In the genomic region with DNA sequence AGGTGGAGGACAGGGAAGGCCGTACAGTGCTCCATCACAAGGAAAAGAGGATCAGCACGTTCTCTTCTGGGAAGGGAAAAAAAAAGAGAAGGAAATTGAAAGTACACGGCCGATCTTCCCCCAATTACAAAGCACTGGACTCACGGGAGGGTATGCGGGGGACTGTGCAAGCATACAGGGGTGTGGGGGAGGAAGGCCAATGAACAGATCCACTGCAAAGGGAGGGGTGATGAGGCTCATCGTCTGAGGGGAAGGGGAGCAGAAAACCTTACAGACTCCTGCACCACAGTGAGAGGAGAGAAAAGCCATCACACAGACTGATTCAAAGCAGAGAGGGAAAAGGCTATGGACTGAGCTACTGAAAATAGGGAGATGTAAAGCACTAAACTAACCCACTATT, we compare ENCODE assay signal across 10 cellular contexts. TPM values are rescaled to one million over a fixed set of nuclear protein-coding genes. Genes with fewer than 3 reads are reported as not detected.
DNase-seq lines count a peak whose midpoint lies in the region; ATAC-seq, FAIRE-seq and TF ChIP-seq lines count a peak whose summit lies in the region.
"Had no signal": no experiment of that assay in that cellular context is flagged by ENCODE, and none has a peak within 500 bp of the region (broad histone marks: within the 10 kb centered on the region; RNA-seq: fewer than 3 reads in every experiment).

No MANE protein-coding gene starts in this region.

- intact Hi-C loops in activated naive CD4-positive, alpha-beta T cell treated with anti-CD3 and anti-CD28 coated beads for 36 hours (cut with micrococcal nuclease): no loop called here
- intact Hi-C loops in HepG2 (cut with micrococcal nuclease; ENCODE audit: unreplicated experiment): no loop called here

- CTCF ChIA-PET in activated naive CD4-positive, alpha-beta T cell treated with anti-CD3 and anti-CD28 coated beads for 36 hours (lab: Charles Lee): interaction anchor here (0.6 kb wide), 1 partner anchor 1520 kb away, joined by 6 read pairs; no protein-coding TSS in a partner anchor
- CTCF ChIA-PET in HepG2 (lab: Yijun Ruan, JAX; ENCODE audit: low intra/inter-chr PET ratio, low total read pairs): no interaction called here

- peaks cover 0 to 5% of the 10 kb centered on the region in 2 experiments; a peak in 3 of 5 replicates for H3K36me3 ChIP-seq in HepG2 (replicated peaks in 1 of 2; ENCODE audit: control insufficient read depth in 1 of 2, insufficient read depth in 2 of 2, low read length in 2 of 2)
- peaks cover 0 to 8% (median 0%) of the 10 kb centered on the region in 3 donors for H3K36me3 ChIP-seq in tibial nerve

- H3K27ac Mint-ChIP-seq in activated naive CD4-positive, alpha-beta T cell treated with anti-CD3 and anti-CD28 coated beads for 36 hours: peak overlapping the region; percentile 87
- H3K27ac Mint-ChIP-seq in activated naive CD8-positive, alpha-beta T cell treated with anti-CD3 and anti-CD28 coated beads, Interleukin-2, amount 50 U/mL, for 24 hours: peak overlapping the region; percentile 86

- FAIRE-seq in HepG2 (lab: Jason Lieb, UNC): no peak

- DNase-seq in activated naive CD4-positive, alpha-beta T cell treated with anti-CD3 and anti-CD28 coated beads for 36 hours: no peak
- DNase-seq in activated naive CD4-positive, alpha-beta T cell treated with Interleukin-2 at 50 U/mL for 16 hours: no peak
- no peak for DNase-seq in activated naive CD8-positive, alpha-beta T cell treated with anti-CD3 and anti-CD28 coated beads, Interleukin-2, amount 50 U/mL, for 24 hours
- DNase-seq in HepG2 (ENCODE audit: low spot score): no peak
- no peak for DNase-seq in tibial nerve (ENCODE audit: low spot score in 2 of 2)
- DNase-seq in SHP77 (lab: John Stamatoyannopoulos, UW): no peak
- no peak for DNase-seq in SW 1271 (lab: John Stamatoyannopoulos, UW)
- DNase-seq in NCI-H748 treated with DMSO at 0.1 percent for 48 hours (lab: John Stamatoyannopoulos, UW): no peak
- DNase-seq: DMS153, kidney glomerular epithelial cell had no signal

- BruUV-seq in HepG2 (replicated peaks; lab: Mats Ljungman, UMichigan): no TSS peak

- peak overlapping the region; percentile 29; the same call in 1 of the 2 replicates for H3K9ac ChIP-seq in HepG2 (ENCODE audit: insufficient read depth, low read depth, low read length)

- ATAC-seq in activated naive CD8-positive, alpha-beta T cell treated with anti-CD3 and anti-CD28 coated beads, Interleukin-2, amount 50 U/mL, for 24 hours: no peak
- no peak for ATAC-seq in HepG2

- WGBS in HepG2 (ENCODE audit: low lambda C conversion rate): 66% methylated on average over 7 of the region's 7 CpGs
- WGBS in tibial nerve, 2 donors: 9 to 45% methylated on average over 7 of the region's 7 CpGs

- TF ChIP-seq POLR2A in HepG2 (IDR thresholded peaks at IDR 0.05; ENCODE audit: insufficient read depth in 1 of 2, low read depth in 2 of 2, low read length in 2 of 2) (no peak), tibial nerve (IDR thresholded peaks at IDR 0.05) (no peak)

- no peak for TF ChIP-seq EP300 in HepG2 (IDR thresholded peaks at IDR 0.05; ENCODE audit: low read depth in 2 of 2, low read length in 2 of 2)
- TF ChIP-seq EP300 in HepG2 (CRISPR knock-in tag; IDR thresholded peaks at IDR 0.05; ENCODE audit: borderline replicate concordance): no peak
- no peak for TF ChIP-seq EP300 in tibial nerve (IDR thresholded peaks at IDR 0.05)

- peaks cover 36% of the 10 kb centered on the region for H3K36me3 Mint-ChIP-seq in activated naive CD4-positive, alpha-beta T cell treated with anti-CD3 and anti-CD28 coated beads for 36 hours (ENCODE audit: low read depth)
- H3K36me3 Mint-ChIP-seq in activated naive CD8-positive, alpha-beta T cell treated with anti-CD3 and anti-CD28 coated beads, Interleukin-2, amount 50 U/mL, for 24 hours (ENCODE audit: low read depth): peaks cover 41% of the 10 kb centered on the region

- no peak overlapping the region for H2AFZ ChIP-seq in HepG2 (ENCODE audit: low read length)

- TF ChIP-seq CTCF in HepG2 (CRISPR knock-in tag; IDR thresholded peaks at IDR 0.05) (no peak), tibial nerve (IDR thresholded peaks at IDR 0.05) (no peak)

- H4K20me1 ChIP-seq in HepG2 (ENCODE audit: insufficient read depth, low read length): no peaks in the 10 kb centered on the region

- peaks cover 2% of the 10 kb centered on the region for H3K79me2 ChIP-seq in HepG2 (ENCODE audit: insufficient read depth, low read length)

- no peak overlapping the region for H3K27ac ChIP-seq in HepG2 (ENCODE audit: extremely low read length, insufficient read depth, low read length)
- H3K27ac ChIP-seq in tibial nerve: peak overlapping the region in 3 of 4 donors; percentile 83 to 95 (median 88)

- H3K4me2 ChIP-seq in HepG2 (ENCODE audit: low read depth, low read length): peak overlapping the region; percentile 58

- H3K9me3 ChIP-seq in HepG2 (ENCODE audit: low read length) (no peaks in the 10 kb centered on the region), tibial nerve (no peaks in the 10 kb centered on the region)

- in situ Hi-C loops in HepG2 (cut with HindIII; ENCODE audit: extremely low pct_ligation_motif_present, low pct_unique_long_range_greater_than_20kb): no loop called here

- H3K27me3 Mint-ChIP-seq in activated naive CD4-positive, alpha-beta T cell treated with anti-CD3 and anti-CD28 coated beads for 36 hours (ENCODE audit: low read depth): no peaks in the 10 kb centered on the region
- no peaks in the 10 kb centered on the region for H3K27me3 Mint-ChIP-seq in activated naive CD8-positive, alpha-beta T cell treated with anti-CD3 and anti-CD28 coated beads, Interleukin-2, amount 50 U/mL, for 24 hours

- peak overlapping the region; percentile 88 for H3K4me3 Mint-ChIP-seq in activated naive CD4-positive, alpha-beta T cell treated with anti-CD3 and anti-CD28 coated beads for 36 hours
- H3K4me3 Mint-ChIP-seq in activated naive CD8-positive, alpha-beta T cell treated with anti-CD3 and anti-CD28 coated beads, Interleukin-2, amount 50 U/mL, for 24 hours: peak overlapping the region; percentile 91

- H3K27me3 ChIP-seq in HepG2 (ENCODE audit: control insufficient read depth in 1 of 2, insufficient read depth in 2 of 2, low read length in 2 of 2) (no peaks in the 10 kb centered on the region), tibial nerve (no peaks in the 10 kb centered on the region)

- no peak for TF ChIP-seq RAD21 in HepG2 (CRISPR knock-in tag; IDR thresholded peaks at IDR 0.05)

- H3K9me3 Mint-ChIP-seq in activated naive CD4-positive, alpha-beta T cell treated with anti-CD3 and anti-CD28 coated beads for 36 hours: no peaks in the 10 kb centered on the region
- H3K9me3 Mint-ChIP-seq in activated naive CD8-positive, alpha-beta T cell treated with anti-CD3 and anti-CD28 coated beads, Interleukin-2, amount 50 U/mL, for 24 hours: no peaks in the 10 kb centered on the region

- H3K4me1 ChIP-seq in HepG2 (ENCODE audit: insufficient read depth, low read length): no peaks in the 10 kb centered on the region
- peaks cover 0 to 27% (median 4%) of the 10 kb centered on the region in 4 donors for H3K4me1 ChIP-seq in tibial nerve

- peak overlapping the region in 2 of 3 experiments; percentile 28 to 57; a peak in 4 of 6 replicates for H3K4me3 ChIP-seq in HepG2 (replicated peaks in 1 of 3; ENCODE audit: insufficient read depth in 1 of 3, low read depth in 2 of 3, low read length in 3 of 3)
- peak overlapping the region in 3 of 4 donors; percentile 68 to 86 (median 80) for H3K4me3 ChIP-seq in tibial nerve

- POLR2A ChIA-PET in HepG2 (lab: Yijun Ruan, JAX): no interaction called here

- peaks cover 41% of the 10 kb centered on the region for H3K4me1 Mint-ChIP-seq in activated naive CD4-positive, alpha-beta T cell treated with anti-CD3 and anti-CD28 coated beads for 36 hours (ENCODE audit: low read depth)
- peaks cover 59% of the 10 kb centered on the region for H3K4me1 Mint-ChIP-seq in activated naive CD8-positive, alpha-beta T cell treated with anti-CD3 and anti-CD28 coated beads, Interleukin-2, amount 50 U/mL, for 24 hours

RNA-seq across cellular contexts. Expression of gene ELK1, which starts 1.1 kb away (rescaled TPM):
- total RNA-seq in activated naive CD4-positive, alpha-beta T cell treated with anti-CD3 and anti-CD28 coated beads for 36 hours: 10 to 100 TPM; 58.1 to 58.8 TPM
- total RNA-seq in HepG2 (2016; rRNA removed; fragmentation: Illumina TruSeq; extraction: Trizol): 6.9 and 7.2 TPM in 2 replicates
- 7.6 and 7.8 TPM in 2 replicates for total RNA-seq in HepG2 (2016; cell fraction: cytosol; rRNA removed; fragmentation: Illumina TruSeq; extraction: Trizol; ENCODE audit: low read depth)
- 5.4 and 7.3 TPM in 2 replicates for total RNA-seq in HepG2 (2016; cell fraction: insoluble cytoplasmic fraction; rRNA removed; fragmentation: Illumina TruSeq; extraction: Trizol)
- 21.8 and 23.5 TPM in 2 replicates for total RNA-seq in HepG2 (2016; cell fraction: membrane; rRNA removed; fragmentation: Illumina TruSeq; extraction: Trizol)
- total RNA-seq in HepG2 (2016; cell fraction: nucleus; rRNA removed; fragmentation: Illumina TruSeq; extraction: Trizol): 3.7 and 4.0 TPM in 2 replicates
- polyA plus RNA-seq in HepG2 (2011; rRNA removed): 4.3 and 4.8 TPM in 2 replicates
- polyA plus RNA-seq in HepG2 (2011; cell fraction: cytosol; rRNA removed): 3.7 and 4.7 TPM in 2 replicates
- polyA plus RNA-seq in HepG2 (2011; cell fraction: nucleus; rRNA removed): 10.4 and 13.0 TPM in 2 replicates
- 4.7 and 5.0 TPM in 2 replicates for polyA plus RNA-seq in HepG2 (2012)
- 14.9 and 16.4 TPM in 2 replicates for polyA plus RNA-seq in HepG2 (2016; cell fraction: cytosol; fragmentation: Illumina TruSeq; extraction: Trizol; ENCODE audit: low read depth)
- 7.4 and 10.5 TPM in 2 replicates for polyA plus RNA-seq in HepG2 (2016; cell fraction: insoluble cytoplasmic fraction; fragmentation: Illumina TruSeq; extraction: Trizol; ENCODE audit: low read depth)
- polyA plus RNA-seq in HepG2 (2016; cell fraction: membrane; fragmentation: Illumina TruSeq; extraction: Trizol; ENCODE audit: low read depth): 27.8 and 31.6 TPM in 2 replicates
- polyA plus RNA-seq in HepG2 (2016; cell fraction: nucleus; fragmentation: Illumina TruSeq; extraction: Trizol; ENCODE audit: insufficient read depth, low read depth): 10.0 and 10.7 TPM in 2 replicates
- polyA minus RNA-seq in HepG2 (2011; rRNA and poly(A)+ RNA removed; ENCODE audit: low replicate concordance): 12.3 and 61.1 TPM in 2 replicates
- polyA minus RNA-seq in HepG2 (2011; cell fraction: cytosol; rRNA and poly(A)+ RNA removed): 3.3 and 3.5 TPM in 2 replicates
- polyA minus RNA-seq in HepG2 (2011; cell fraction: nucleus; rRNA and poly(A)+ RNA removed): 5.0 and 6.2 TPM in 2 replicates
- total RNA-seq in tibial nerve: 10 to 100 TPM; 22.9 to 38.4 (median 25.8) TPM

RNA-seq across cellular contexts. Expression of gene UXT, which starts 9.7 kb away (rescaled TPM):
- 100 to 1,000 TPM; 192 to 198 TPM for total RNA-seq in activated naive CD4-positive, alpha-beta T cell treated with anti-CD3 and anti-CD28 coated beads for 36 hours
- total RNA-seq in HepG2 (2016; rRNA removed; fragmentation: Illumina TruSeq; extraction: Trizol) (107 and 130 TPM in 2 replicates), tibial nerve (100 to 1,000 TPM in 3 of 4 donors, 10 to 100 TPM in 1; 95.7 to 129 (median 118) TPM)
- 90.1 and 92.2 TPM in 2 replicates for total RNA-seq in HepG2 (2016; cell fraction: cytosol; rRNA removed; fragmentation: Illumina TruSeq; extraction: Trizol; ENCODE audit: low read depth)
- 103 and 134 TPM in 2 replicates for total RNA-seq in HepG2 (2016; cell fraction: insoluble cytoplasmic fraction; rRNA removed; fragmentation: Illumina TruSeq; extraction: Trizol)
- total RNA-seq in HepG2 (2016; cell fraction: membrane; rRNA removed; fragmentation: Illumina TruSeq; extraction: Trizol): 117 and 127 TPM in 2 replicates
- total RNA-seq in HepG2 (2016; cell fraction: nucleus; rRNA removed; fragmentation: Illumina TruSeq; extraction: Trizol): 43.4 and 44.5 TPM in 2 replicates
- polyA plus RNA-seq in HepG2 (2011; rRNA removed): 104 and 123 TPM in 2 replicates
- 117 and 118 TPM in 2 replicates for polyA plus RNA-seq in HepG2 (2011; cell fraction: cytosol; rRNA removed)
- polyA plus RNA-seq in HepG2 (2011; cell fraction: nucleus; rRNA removed): 39.3 and 43.2 TPM in 2 replicates
- 76.7 and 90.0 TPM in 2 replicates for polyA plus RNA-seq in HepG2 (2012)
- polyA plus RNA-seq in HepG2 (2016; cell fraction: cytosol; fragmentation: Illumina TruSeq; extraction: Trizol; ENCODE audit: low read depth): 96.2 and 97.9 TPM in 2 replicates
- 123 and 126 TPM in 2 replicates for polyA plus RNA-seq in HepG2 (2016; cell fraction: insoluble cytoplasmic fraction; fragmentation: Illumina TruSeq; extraction: Trizol; ENCODE audit: low read depth)
- 96.8 and 107 TPM in 2 replicates for polyA plus RNA-seq in HepG2 (2016; cell fraction: membrane; fragmentation: Illumina TruSeq; extraction: Trizol; ENCODE audit: low read depth)
- 58.7 and 62.0 TPM in 2 replicates for polyA plus RNA-seq in HepG2 (2016; cell fraction: nucleus; fragmentation: Illumina TruSeq; extraction: Trizol; ENCODE audit: insufficient read depth, low read depth)
- polyA minus RNA-seq in HepG2 (2011; rRNA and poly(A)+ RNA removed; ENCODE audit: low replicate concordance): 29.9 and 124 TPM in 2 replicates
- 22.0 and 22.2 TPM in 2 replicates for polyA minus RNA-seq in HepG2 (2011; cell fraction: cytosol; rRNA and poly(A)+ RNA removed)
- polyA minus RNA-seq in HepG2 (2011; cell fraction: nucleus; rRNA and poly(A)+ RNA removed): 46.2 and 52.3 TPM in 2 replicates

RNA-seq across cellular contexts. Expression of gene CFP, which starts 19.6 kb away (rescaled TPM):
- total RNA-seq in activated naive CD4-positive, alpha-beta T cell treated with anti-CD3 and anti-CD28 coated beads for 36 hours: 1 to 10 TPM; 5.1 to 6.8 TPM
- not detected in 2 replicates for total RNA-seq in HepG2 (2016; rRNA removed; fragmentation: Illumina TruSeq; extraction: Trizol)
- total RNA-seq in HepG2 (2016; cell fraction: cytosol; rRNA removed; fragmentation: Illumina TruSeq; extraction: Trizol; ENCODE audit: low read depth): not detected in 2 replicates
- total RNA-seq in HepG2 (2016; cell fraction: insoluble cytoplasmic fraction; rRNA removed; fragmentation: Illumina TruSeq; extraction: Trizol): not detected in 2 replicates
- total RNA-seq in HepG2 (2016; cell fraction: membrane; rRNA removed; fragmentation: Illumina TruSeq; extraction: Trizol): not detected in 2 replicates
- total RNA-seq in HepG2 (2016; cell fraction: nucleus; rRNA removed; fragmentation: Illumina TruSeq; extraction: Trizol): 0.31 TPM in 1 of 2 replicates, not detected in the other
- polyA plus RNA-seq in HepG2 (2011; rRNA removed): 0.01 TPM in 1 of 2 replicates, not detected in the other
- polyA plus RNA-seq in HepG2 (2011; cell fraction: cytosol; rRNA removed): not detected in 2 replicates
- 0.03 and 0.11 TPM in 2 replicates for polyA plus RNA-seq in HepG2 (2011; cell fraction: nucleus; rRNA removed)
- 0.09 TPM in 1 of 2 replicates, not detected in the other for polyA plus RNA-seq in HepG2 (2012)
- not detected in 2 replicates for polyA plus RNA-seq in HepG2 (2016; cell fraction: cytosol; fragmentation: Illumina TruSeq; extraction: Trizol; ENCODE audit: low read depth)
- not detected in 2 replicates for polyA plus RNA-seq in HepG2 (2016; cell fraction: insoluble cytoplasmic fraction; fragmentation: Illumina TruSeq; extraction: Trizol; ENCODE audit: low read depth)
- polyA plus RNA-seq in HepG2 (2016; cell fraction: membrane; fragmentation: Illumina TruSeq; extraction: Trizol; ENCODE audit: low read depth): not detected in 2 replicates
- polyA plus RNA-seq in HepG2 (2016; cell fraction: nucleus; fragmentation: Illumina TruSeq; extraction: Trizol; ENCODE audit: insufficient read depth, low read depth): not detected in 2 replicates
- polyA minus RNA-seq in HepG2 (2011; rRNA and poly(A)+ RNA removed; ENCODE audit: low replicate concordance): 0.34 and 0.77 TPM in 2 replicates
- polyA minus RNA-seq in HepG2 (2011; cell fraction: cytosol; rRNA and poly(A)+ RNA removed): not detected in 2 replicates
- polyA minus RNA-seq in HepG2 (2011; cell fraction: nucleus; rRNA and poly(A)+ RNA removed): 0.13 TPM in 1 of 2 replicates, not detected in the other
- 10 to 100 TPM in 3 of 4 donors, 1 to 10 TPM in 1; 2.2 to 15.6 (median 12.1) TPM for total RNA-seq in tibial nerve

RNA-seq across cellular contexts. Expression of gene SYN1, which starts 29.6 kb away (rescaled TPM):
- under 1 TPM; 0.12 to 0.36 TPM for total RNA-seq in activated naive CD4-positive, alpha-beta T cell treated with anti-CD3 and anti-CD28 coated beads for 36 hours
- total RNA-seq in HepG2 (2016; rRNA removed; fragmentation: Illumina TruSeq; extraction: Trizol): not detected in 2 replicates
- not detected in 2 replicates for total RNA-seq in HepG2 (2016; cell fraction: cytosol; rRNA removed; fragmentation: Illumina TruSeq; extraction: Trizol; ENCODE audit: low read depth)
- not detected in 2 replicates for total RNA-seq in HepG2 (2016; cell fraction: insoluble cytoplasmic fraction; rRNA removed; fragmentation: Illumina TruSeq; extraction: Trizol)
- not detected in 2 replicates for total RNA-seq in HepG2 (2016; cell fraction: membrane; rRNA removed; fragmentation: Illumina TruSeq; extraction: Trizol)
- not detected in 2 replicates for total RNA-seq in HepG2 (2016; cell fraction: nucleus; rRNA removed; fragmentation: Illumina TruSeq; extraction: Trizol)
- not detected in 2 replicates for polyA plus RNA-seq in HepG2 (2011; rRNA removed)
- not detected in 2 replicates for polyA plus RNA-seq in HepG2 (2011; cell fraction: cytosol; rRNA removed)
- polyA plus RNA-seq in HepG2 (2011; cell fraction: nucleus; rRNA removed): not detected in 2 replicates
- polyA plus RNA-seq in HepG2 (2012): not detected in 2 replicates
- 0.03 and 0.14 TPM in 2 replicates for polyA plus RNA-seq in HepG2 (2016; cell fraction: cytosol; fragmentation: Illumina TruSeq; extraction: Trizol; ENCODE audit: low read depth)
- polyA plus RNA-seq in HepG2 (2016; cell fraction: insoluble cytoplasmic fraction; fragmentation: Illumina TruSeq; extraction: Trizol; ENCODE audit: low read depth): not detected in 2 replicates
- polyA plus RNA-seq in HepG2 (2016; cell fraction: membrane; fragmentation: Illumina TruSeq; extraction: Trizol; ENCODE audit: low read depth): 0.08 and 0.29 TPM in 2 replicates
- not detected in 2 replicates for polyA plus RNA-seq in HepG2 (2016; cell fraction: nucleus; fragmentation: Illumina TruSeq; extraction: Trizol; ENCODE audit: insufficient read depth, low read depth)
- polyA minus RNA-seq in HepG2 (2011; rRNA and poly(A)+ RNA removed; ENCODE audit: low replicate concordance): 0.07 TPM in 1 of 2 replicates, not detected in the other
- polyA minus RNA-seq in HepG2 (2011; cell fraction: cytosol; rRNA and poly(A)+ RNA removed): not detected in 2 replicates
- polyA minus RNA-seq in HepG2 (2011; cell fraction: nucleus; rRNA and poly(A)+ RNA removed): not detected in 2 replicates
- 1 to 10 TPM in 1 of 4 donors, under 1 TPM in 1, not detected in 2; 0.42 to 1.2 TPM for total RNA-seq in tibial nerve
